Comparison of ENCODE assay signal across 8 cellular contexts in genomic region chr2:137173514-137173913, GRCh38.
A peak's percentile ranks its signal among the peaks of the same experiment; 100 is the strongest.
DNase-seq lines count a peak whose midpoint lies in the region; ATAC-seq and TF ChIP-seq lines count a peak whose summit lies in the region.

No MANE protein-coding gene starts in this region.

- TF ChIP-seq EP300 in suprapubic skin (IDR thresholded peaks at IDR 0.05) = no peak

- H3K27me3 ChIP-seq in suprapubic skin = no peaks in the 10 kb centered on the region

- WGBS in suprapubic skin = 54% methylated on average over 3 of the region's 3 CpGs

- no peaks in the 10 kb centered on the region for H3K36me3 Mint-ChIP-seq in osteocyte (ENCODE audit: unreplicated experiment)
- H3K36me3 Mint-ChIP-seq in activated T-helper 17 cell treated with anti-CD3 and anti-CD28 coated beads, Interleukin-2, amount 50 U/mL, for 72 hours (ENCODE audit: low read depth) = no peaks in the 10 kb centered on the region

- peaks cover 5% of the 10 kb centered on the region for H3K4me1 Mint-ChIP-seq in osteocyte (ENCODE audit: unreplicated experiment)
- no peaks in the 10 kb centered on the region for H3K4me1 Mint-ChIP-seq in activated T-helper 17 cell treated with anti-CD3 and anti-CD28 coated beads, Interleukin-2, amount 50 U/mL, for 72 hours

- H3K9me3 ChIP-seq in suprapubic skin = no peaks in the 10 kb centered on the region

- H3K36me3 ChIP-seq in suprapubic skin = no peaks in the 10 kb centered on the region

- no peak overlapping the region for H3K27ac ChIP-seq in RWPE1
- no peak overlapping the region for H3K27ac ChIP-seq in suprapubic skin

- H3K4me1 ChIP-seq in suprapubic skin = peaks cover 2% of the 10 kb centered on the region

- H3K27me3 Mint-ChIP-seq in osteocyte (ENCODE audit: unreplicated experiment) = no peaks in the 10 kb centered on the region
- H3K27me3 Mint-ChIP-seq in activated T-helper 17 cell treated with anti-CD3 and anti-CD28 coated beads, Interleukin-2, amount 50 U/mL, for 72 hours = no peaks in the 10 kb centered on the region

- TF ChIP-seq CTCF in RWPE1 (conservative IDR thresholded peaks at IDR 0.05; ENCODE audit: low read depth) (no peak), osteocyte (IDR thresholded peaks at IDR 0.05) (peak; percentile 47), suprapubic skin (IDR thresholded peaks at IDR 0.05) (no peak)

- H3K27ac Mint-ChIP-seq in osteocyte (ENCODE audit: unreplicated experiment) = no peak overlapping the region
- no peak overlapping the region for H3K27ac Mint-ChIP-seq in activated T-helper 17 cell treated with anti-CD3 and anti-CD28 coated beads, Interleukin-2, amount 50 U/mL, for 72 hours

- H3K9me3 Mint-ChIP-seq in osteocyte (ENCODE audit: unreplicated experiment) = no peaks in the 10 kb centered on the region
- H3K9me3 Mint-ChIP-seq in activated T-helper 17 cell treated with anti-CD3 and anti-CD28 coated beads, Interleukin-2, amount 50 U/mL, for 72 hours = no peaks in the 10 kb centered on the region

- peak; percentile 13 for DNase-seq in RWPE1 (ENCODE audit: low spot score)
- no peak for DNase-seq in osteocyte (ENCODE audit: extremely low spot score, unreplicated experiment)
- DNase-seq in suprapubic skin (ENCODE audit: low spot score in 2 of 2) = no peak
- DNase-seq in AML-193 (lab: John Stamatoyannopoulos, UW) = no peak

- H3K4me3 Mint-ChIP-seq in osteocyte (ENCODE audit: unreplicated experiment) = no peak overlapping the region
- H3K4me3 Mint-ChIP-seq in activated T-helper 17 cell treated with anti-CD3 and anti-CD28 coated beads, Interleukin-2, amount 50 U/mL, for 72 hours = no peak overlapping the region

- H3K4me3 ChIP-seq in suprapubic skin = no peak overlapping the region

- ATAC-seq in GM19043 (IDR thresholded peaks at IDR 0.05; ENCODE audit: low read depth, unreplicated experiment) (peak; percentile 88), HG02943 (IDR thresholded peaks at IDR 0.05; ENCODE audit: low read depth, unreplicated experiment) (peak; percentile 89), HG03108 (IDR thresholded peaks at IDR 0.05; ENCODE audit: unreplicated experiment) (no peak)
- no peak for ATAC-seq in activated T-helper 17 cell treated with anti-CD3 and anti-CD28 coated beads, Interleukin-2, amount 50 U/mL, for 72 hours (replicated peaks)

- TF ChIP-seq POLR2A in suprapubic skin (IDR thresholded peaks at IDR 0.05) = no peak

- POLR2A ChIA-PET in RWPE1 (lab: Yijun Ruan, JAX; ENCODE audit: low non-redundant PET) = no interaction called here

- CTCF ChIA-PET in RWPE1 (lab: Yijun Ruan, JAX) = interaction anchor here (0.8 kb wide), 1 partner anchor 20 kb away, joined by 3 read pairs; no protein-coding TSS in a partner anchor

Comparison
In these comparisons a context has a peak if more than half of its experiments do, and no peak if none do; other contexts are left out.
1. ATAC-seq: peak in GM19043 (single experiment) and HG02943 (single experiment); none in HG03108 (single experiment) and activated T-helper 17 cell treated with anti-CD3 and anti-CD28 coated beads, Interleukin-2, amount 50 U/mL, for 72 hours (single experiment).